Comparison of ENCODE assay signal across 21 cellular contexts in genomic region chr4:181006509-181007290, GRCh38.
A peak's percentile ranks its signal among the peaks of the same experiment; 100 is the strongest.
DNase-seq lines count a peak whose midpoint lies in the region; ATAC-seq, FAIRE-seq and TF ChIP-seq lines count a peak whose summit lies in the region.
"Had no signal": no experiment of that assay in that cellular context is flagged by ENCODE, and none has a peak within 500 bp of the region (broad histone marks: within the 10 kb centered on the region; RNA-seq: fewer than 3 reads in every experiment).

No MANE protein-coding gene starts in this region.

- no peaks in the 10 kb centered on the region for H3K36me3 ChIP-seq in astrocyte (ENCODE audit: insufficient read depth, low read length)
- H3K36me3 ChIP-seq in kidney (ENCODE audit: control insufficient read depth in 1 of 2, insufficient read depth in 2 of 2, low read length in 2 of 2), result no peaks in the 10 kb centered on the region
- H3K36me3 ChIP-seq in suprapubic skin, result no peaks in the 10 kb centered on the region
- H3K36me3 ChIP-seq: adrenal gland had no signal

- no peaks in the 10 kb centered on the region for H3K79me2 ChIP-seq in astrocyte (ENCODE audit: insufficient read depth, low read length)

- TF ChIP-seq POLR2A in suprapubic skin (IDR thresholded peaks at IDR 0.05), result no peak

- ATAC-seq in omental fat pad (ENCODE audit: low FRiP score) (no peak), left lobe of liver (no peak), left cardiac atrium (no peak)
- ATAC-seq: activated T-cell treated with anti-CD3 and anti-CD28 coated beads, Interleukin-2, amount 50 U/mL, for 72 hours; psoas muscle; stimulated activated naive B cell treated with anti-CD40 and anti-IgM and Interleukin-4, amounts not matched to agents 10 μg/mL and 1 μg/mL and 100 μg/mL, for 72 hours; T-helper 17 cell had no signal

- H3K27ac Mint-ChIP-seq in HFFc6 (no peak overlapping the region), astrocyte (ENCODE audit: unreplicated experiment) (peak overlapping the region; percentile 20)
- H3K27ac Mint-ChIP-seq: activated T-cell treated with anti-CD3 and anti-CD28 coated beads, Interleukin-2, amount 50 U/mL, for 72 hours; dendritic cell treated with granulocyte-macrophage colony-stimulating factor and Interleukin-4, amounts not matched to agents 40 ng/mL and 50 ng/mL, for 4 days; stimulated activated naive B cell treated with anti-CD40 and anti-IgM and Interleukin-4, amounts not matched to agents 10 μg/mL and 1 μg/mL and 100 μg/mL, for 72 hours; T-helper 17 cell had no signal

- peak overlapping the region; percentile 68 for H3K4me2 ChIP-seq in astrocyte (ENCODE audit: low read length)
- H3K4me2 ChIP-seq: KMS-11 had no signal

- no peaks in the 10 kb centered on the region for H3K4me1 Mint-ChIP-seq in HFFc6 (ENCODE audit: low read depth)
- H3K4me1 Mint-ChIP-seq in astrocyte (ENCODE audit: low read depth, unreplicated experiment), result peaks cover 19% of the 10 kb centered on the region
- H3K4me1 Mint-ChIP-seq: stimulated activated naive B cell treated with anti-CD40 and anti-IgM and Interleukin-4, amounts not matched to agents 10 μg/mL and 1 μg/mL and 100 μg/mL, for 72 hours; T-helper 17 cell had no signal

- peaks cover 7% of the 10 kb centered on the region for H3K4me1 ChIP-seq in astrocyte (ENCODE audit: insufficient read depth, low read length)
- H3K4me1 ChIP-seq in kidney (ENCODE audit: control insufficient read depth in 1 of 2, insufficient read depth in 1 of 2, low read depth in 1 of 2, low read length in 2 of 2), result peaks cover 0 to 7% of the 10 kb centered on the region in 2 donors
- no peaks in the 10 kb centered on the region for H3K4me1 ChIP-seq in suprapubic skin
- H3K4me1 ChIP-seq: psoas muscle had no signal

- H4K20me1 ChIP-seq in astrocyte (ENCODE audit: insufficient read depth, low read length), result no peaks in the 10 kb centered on the region

- H3K27ac ChIP-seq in astrocyte (ENCODE audit: low read depth, low read length) (no peak overlapping the region), kidney (ENCODE audit: low read depth in 2 of 2, low read length in 2 of 2) (no peak overlapping the region), suprapubic skin (no peak overlapping the region)
- H3K27ac ChIP-seq: adrenal gland, KMS-11, psoas muscle, RWPE1 had no signal

- peak overlapping the region; percentile 45; the same call in 1 of the 2 replicates for H3K4me3 Mint-ChIP-seq in HFFc6
- peak overlapping the region; percentile 51 for H3K4me3 Mint-ChIP-seq in astrocyte (ENCODE audit: unreplicated experiment)
- H3K4me3 Mint-ChIP-seq: activated T-cell treated with anti-CD3 and anti-CD28 coated beads, Interleukin-2, amount 50 U/mL, for 72 hours; dendritic cell treated with granulocyte-macrophage colony-stimulating factor and Interleukin-4, amounts not matched to agents 40 ng/mL and 50 ng/mL, for 4 days; stimulated activated naive B cell treated with anti-CD40 and anti-IgM and Interleukin-4, amounts not matched to agents 10 μg/mL and 1 μg/mL and 100 μg/mL, for 72 hours; T-helper 17 cell had no signal

- H3K27me3 ChIP-seq in astrocyte (ENCODE audit: insufficient read depth, low read length) (no peaks in the 10 kb centered on the region), suprapubic skin (no peaks in the 10 kb centered on the region)
- H3K27me3 ChIP-seq: adrenal gland had no signal

- no peak for DNase-seq in HFFc6
- no peak for DNase-seq in astrocyte (ENCODE audit: low read depth)
- DNase-seq in kidney, result no peak
- DNase-seq in suprapubic skin (ENCODE audit: low spot score in 2 of 2), result no peak
- no peak for DNase-seq in omental fat pad (ENCODE audit: low spot score)
- DNase-seq in stimulated activated CD4-positive, alpha-beta T cell treated with anti-CD3 and anti-CD28 coated beads, Interleukin-15, amount 100 ng/mL, for 24 hours, result no peak
- DNase-seq in left lobe of liver (ENCODE audit: low spot score), result no peak
- DNase-seq in left cardiac atrium, result no peak
- DNase-seq: activated CD4-positive, alpha-beta T cell treated with anti-CD3 and anti-CD28 coated beads for 48 hours; activated T-cell treated with anti-CD3 and anti-CD28 coated beads, Interleukin-2, amount 50 U/mL, for 72 hours; foreskin fibroblast; H7; NCI-H1694 treated with DMSO at 0.1 percent for 48 hours; NCI-H524 treated with DMSO at 0.1 percent for 48 hours; psoas muscle; stimulated activated naive B cell treated with anti-CD40 and anti-IgM and Interleukin-4, amounts not matched to agents 10 μg/mL and 1 μg/mL and 100 μg/mL, for 72 hours; T-helper 17 cell had no signal

- TF ChIP-seq EP300 in suprapubic skin (IDR thresholded peaks at IDR 0.05), result no peak

- H3K36me3 Mint-ChIP-seq in HFFc6 (ENCODE audit: low read depth) (no peaks in the 10 kb centered on the region), astrocyte (ENCODE audit: low read depth, unreplicated experiment) (no peaks in the 10 kb centered on the region)
- H3K36me3 Mint-ChIP-seq: stimulated activated naive B cell treated with anti-CD40 and anti-IgM and Interleukin-4, amounts not matched to agents 10 μg/mL and 1 μg/mL and 100 μg/mL, for 72 hours had no signal

- FAIRE-seq in astrocyte (lab: Jason Lieb, UNC) (peak; percentile 37), kidney (lab: Jason Lieb, UNC) (no peak)

- H3K9me3 ChIP-seq in astrocyte (ENCODE audit: insufficient read depth, low read depth, low read length) (no peaks in the 10 kb centered on the region), kidney (ENCODE audit: control insufficient read depth in 1 of 2, low read length in 2 of 2) (no peaks in the 10 kb centered on the region), suprapubic skin (no peaks in the 10 kb centered on the region)
- H3K9me3 ChIP-seq: adrenal gland, psoas muscle had no signal

- TF ChIP-seq CTCF in HFFc6 (IDR thresholded peaks at IDR 0.05), result no peak
- TF ChIP-seq CTCF in astrocyte (IDR thresholded peaks at IDR 0.05; ENCODE audit: insufficient read depth, low read depth, low read length), result no peak
- no peak for TF ChIP-seq CTCF in kidney (IDR thresholded peaks at IDR 0.05; ENCODE audit: borderline replicate concordance, extremely low read depth, insufficient read depth)
- TF ChIP-seq CTCF in suprapubic skin (IDR thresholded peaks at IDR 0.05), result no peak
- no peak for TF ChIP-seq CTCF in omental fat pad (IDR thresholded peaks at IDR 0.05)

- peak overlapping the region; percentile 8 for H3K9ac ChIP-seq in astrocyte (ENCODE audit: low read length)
- no peak overlapping the region for H3K9ac ChIP-seq in kidney (ENCODE audit: low read length in 2 of 2)
- H3K9ac ChIP-seq: KMS-11 had no signal

- 23% methylated on average over 11 of the region's 11 CpGs for WGBS in suprapubic skin

- intact Hi-C loops in kidney (cut with DNase I), result no loop called here
- intact Hi-C loops in left cardiac atrium (cut with DNase I), result no loop called here

- H3K9me3 Mint-ChIP-seq in HFFc6 (peaks cover 25% of the 10 kb centered on the region), astrocyte (ENCODE audit: unreplicated experiment) (no peaks in the 10 kb centered on the region)

- H2AFZ ChIP-seq in astrocyte (ENCODE audit: low read depth, low read length), result peak overlapping the region; percentile 28

- H3K4me3 ChIP-seq in astrocyte (ENCODE audit: insufficient read depth, low read depth, low read length), result peak overlapping the region; percentile 45
- H3K4me3 ChIP-seq in kidney (ENCODE audit: low read length in 2 of 2), result peak overlapping the region; percentile 28 to 37
- peak overlapping the region; percentile 36 for H3K4me3 ChIP-seq in suprapubic skin
- H3K4me3 ChIP-seq: psoas muscle had no signal

- H3K27me3 Mint-ChIP-seq in HFFc6 (ENCODE audit: insufficient read depth) (no peaks in the 10 kb centered on the region), astrocyte (ENCODE audit: low read depth, unreplicated experiment) (no peaks in the 10 kb centered on the region)
- H3K27me3 Mint-ChIP-seq: dendritic cell treated with granulocyte-macrophage colony-stimulating factor and Interleukin-4, amounts not matched to agents 40 ng/mL and 50 ng/mL, for 4 days; stimulated activated naive B cell treated with anti-CD40 and anti-IgM and Interleukin-4, amounts not matched to agents 10 μg/mL and 1 μg/mL and 100 μg/mL, for 72 hours; T-helper 17 cell had no signal
